Comparison of ENCODE assay signal across 26 cellular contexts in the genomic region with DNA sequence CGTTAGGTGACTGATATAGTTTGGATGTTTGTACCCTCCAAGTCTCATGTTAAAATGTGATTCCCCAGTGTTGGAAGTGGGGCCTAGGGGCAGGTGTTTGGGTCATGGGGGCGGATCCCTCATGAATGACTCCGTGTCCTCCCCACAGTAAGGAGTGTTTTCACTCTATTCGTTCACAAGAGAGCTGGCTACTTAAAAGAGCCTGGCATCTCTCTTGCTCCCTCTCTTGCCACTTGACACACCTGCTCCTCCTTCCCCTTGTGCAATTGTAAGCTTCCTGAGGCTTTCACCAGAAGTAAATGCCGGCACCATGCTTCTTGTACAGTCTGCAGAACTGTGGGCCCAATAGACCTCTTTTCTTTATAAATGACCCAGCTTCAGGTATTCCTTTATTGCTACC. TPM values are rescaled to one million over a fixed set of nuclear protein-coding genes. Genes with fewer than 3 reads are reported as not detected.
"Had no signal": no experiment of that assay in that cellular context is flagged by ENCODE, and none has a peak within 500 bp of the region (broad histone marks: within the 10 kb centered on the region; RNA-seq: fewer than 3 reads in every experiment).

No MANE protein-coding gene starts in this region.

- H3K27ac ChIP-seq: adrenal gland, body of pancreas, Peyer's patch, RWPE1, SJCRH30 had no signal

- DNase-seq: activated CD4-positive, alpha-beta T cell treated with anti-CD3 and anti-CD28 coated beads for 4 hours; activated CD8-positive, alpha-beta T cell treated with anti-CD3 and anti-CD28 coated beads for 36 hours; activated naive CD4-positive, alpha-beta T cell treated with anti-CD3 and anti-CD28 coated beads, Interleukin-2, amount 50 U/mL, for 16 hours; activated naive CD8-positive, alpha-beta T cell treated with anti-CD3 and anti-CD28 coated beads, Interleukin-2, amount 10 ng/mL, durations not matched to agents 7 days and 5 days; activated T-cell treated with anti-CD3 and anti-CD28 coated beads for 4 hours; anterior cingulate cortex; body of pancreas; MG63; MV-4-11; NCI-H1092 treated with DMSO at 0.1 percent for 48 hours; NCI-H1417 treated with DMSO at 0.1 percent for 48 hours; NCI-H1694; NCI-H2029; NCI-H2107; NCI-H446; NCI-H524; Right ventricle myocardium superior; SJCRH30; SK-N-SH; T-helper 1 cell had no signal

- H3K27me3 Mint-ChIP-seq: activated CD8-positive, alpha-beta T cell treated with anti-CD3 and anti-CD28 coated beads for 36 hours had no signal

- H3K9me3 Mint-ChIP-seq: activated CD8-positive, alpha-beta T cell treated with anti-CD3 and anti-CD28 coated beads for 36 hours; central memory CD8-positive, alpha-beta T cell; T-helper 2 cell treated with Interferon-gamma antibody and Interleukin-4, amounts not matched to agents 5 μg/mL and 100 μg/mL, for 36 hours had no signal

- H3K27me3 ChIP-seq: adrenal gland, MG63, Peyer's patch, SJCRH30 had no signal

- H3K4me3 ChIP-seq: adrenal gland, body of pancreas, MG63, Peyer's patch, SJCRH30 had no signal

- ATAC-seq: activated CD4-positive, CD25-positive, alpha-beta regulatory T cell treated with anti-CD3 and anti-CD28 coated beads, Interleukin-2, amount 50 U/mL, for 24 hours; activated CD8-positive, alpha-beta T cell treated with anti-CD3 and anti-CD28 coated beads for 36 hours; body of pancreas had no signal

- H3K9me3 ChIP-seq: adrenal gland, body of pancreas, MG63, Peyer's patch, SJCRH30, SK-N-SH had no signal

- H3K27ac Mint-ChIP-seq: activated CD8-positive, alpha-beta T cell treated with anti-CD3 and anti-CD28 coated beads for 36 hours; activated naive CD8-positive, alpha-beta T cell treated with anti-CD3 and anti-CD28 coated beads, Interleukin-2, amount 10 ng/mL, durations not matched to agents 7 days and 5 days; T-helper 2 cell treated with Interferon-gamma antibody and Interleukin-4, amounts not matched to agents 5 μg/mL and 100 μg/mL, for 36 hours had no signal

- H3K4me3 Mint-ChIP-seq: activated CD8-positive, alpha-beta T cell treated with anti-CD3 and anti-CD28 coated beads for 36 hours; activated naive CD8-positive, alpha-beta T cell treated with anti-CD3 and anti-CD28 coated beads, Interleukin-2, amount 10 ng/mL, durations not matched to agents 7 days and 5 days; central memory CD8-positive, alpha-beta T cell; T-helper 2 cell treated with Interferon-gamma antibody and Interleukin-4, amounts not matched to agents 5 μg/mL and 100 μg/mL, for 36 hours had no signal

- H3K4me1 ChIP-seq: SJCRH30 had no signal

- H3K36me3 Mint-ChIP-seq: activated naive CD8-positive, alpha-beta T cell treated with anti-CD3 and anti-CD28 coated beads, Interleukin-2, amount 10 ng/mL, durations not matched to agents 7 days and 5 days had no signal

- H3K36me3 ChIP-seq: MG63, Peyer's patch, SJCRH30 had no signal

RNA-seq across cellular contexts. Expression of gene PPP4R4, which starts 47.3 kb away (rescaled TPM):
- total RNA-seq: Right ventricle myocardium superior had no signal
